In the genomic region with DNA sequence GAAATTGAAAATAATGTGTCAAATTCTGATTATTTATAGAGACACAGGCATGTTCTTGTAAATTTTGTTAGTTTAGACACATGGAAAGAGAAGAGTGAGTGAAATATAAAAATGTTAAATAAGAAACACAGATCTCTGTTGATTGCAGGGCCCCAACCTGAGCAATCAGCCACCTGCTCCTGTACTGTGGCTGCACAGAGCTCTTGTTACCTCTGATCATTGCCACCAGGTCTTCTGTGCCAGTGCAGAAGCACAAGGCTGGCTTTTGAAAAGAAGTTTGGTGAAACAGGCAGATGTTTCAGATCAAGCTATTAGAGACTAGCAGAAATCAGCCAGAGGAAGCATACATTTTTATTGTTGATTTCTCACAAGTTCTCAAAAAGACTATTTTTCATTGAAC, we compare ENCODE assay signal across 12 cellular contexts.
"Had no signal": no experiment of that assay in that cellular context is flagged by ENCODE, and none has a peak within 500 bp of the region (broad histone marks: within the 10 kb centered on the region; RNA-seq: fewer than 3 reads in every experiment).

No MANE protein-coding gene starts in this region.

- H3K27ac Mint-ChIP-seq: naive B cell had no signal

- H3K9me3 Mint-ChIP-seq: activated T-cell treated with anti-CD3 and anti-CD28 coated beads, Interleukin-2, amount 50 U/mL, for 4 hours; naive B cell had no signal

- H3K27me3 ChIP-seq: ascending aorta, right atrium auricular region, tibial nerve had no signal

- H3K4me1 ChIP-seq: ascending aorta, right atrium auricular region, tibial nerve had no signal

- H3K36me3 ChIP-seq: ascending aorta, neutrophil, right atrium auricular region, tibial nerve had no signal

- H3K4me3 ChIP-seq: ascending aorta, dorsolateral prefrontal cortex, right atrium auricular region, skin epidermis, tibial nerve had no signal

- H3K36me3 Mint-ChIP-seq: naive B cell had no signal

- H3K27ac ChIP-seq: ascending aorta, dorsolateral prefrontal cortex, neutrophil, right atrium auricular region, skin epidermis, tibial nerve had no signal

- H3K4me1 Mint-ChIP-seq: naive B cell had no signal

- DNase-seq: activated T-cell treated with anti-CD3 and anti-CD28 coated beads, Interleukin-2, amount 50 U/mL, for 4 hours; dorsolateral prefrontal cortex; left colon; naive B cell; posterior cingulate gyrus; SK-N-SH; stimulated activated CD4-positive, alpha-beta T cell treated with anti-CD3 and anti-CD28 coated beads, Interleukin-4, amount 100 ng/mL, for 4 hours had no signal

- ATAC-seq: left colon had no signal

- H3K9me3 ChIP-seq: ascending aorta, neutrophil, right atrium auricular region, SK-N-SH, tibial nerve had no signal

- H3K4me3 Mint-ChIP-seq: activated T-cell treated with anti-CD3 and anti-CD28 coated beads, Interleukin-2, amount 50 U/mL, for 4 hours; naive B cell had no signal
